In the genomic region with DNA sequence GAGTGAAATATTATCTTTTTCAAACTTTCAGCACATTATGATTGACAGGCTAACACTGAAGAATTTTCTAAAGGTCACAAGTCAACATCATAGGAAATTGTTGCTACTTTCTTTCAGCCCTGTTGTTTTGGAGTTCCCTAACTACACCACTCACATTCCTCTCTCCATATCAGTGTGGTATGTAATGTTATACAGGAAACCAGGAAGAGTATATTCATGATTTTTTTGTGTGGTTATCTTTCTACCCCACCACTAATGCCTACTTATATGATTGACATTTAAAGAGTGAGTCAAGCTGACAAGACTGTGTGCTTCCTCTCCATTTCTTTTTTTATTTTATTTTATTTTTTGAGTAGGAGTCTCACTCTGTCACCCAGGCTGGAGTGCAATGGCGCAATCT, we compare ENCODE assay signal across 1 cellular context.
TF ChIP-seq lines count a peak whose summit lies in the region.

No MANE protein-coding gene starts in this region.

TF ChIP-seq in GM12878, 131 proteins besides CTCF, POLR2A, EP300 and RAD21:
- TF ChIP-seq, protein P1, sequence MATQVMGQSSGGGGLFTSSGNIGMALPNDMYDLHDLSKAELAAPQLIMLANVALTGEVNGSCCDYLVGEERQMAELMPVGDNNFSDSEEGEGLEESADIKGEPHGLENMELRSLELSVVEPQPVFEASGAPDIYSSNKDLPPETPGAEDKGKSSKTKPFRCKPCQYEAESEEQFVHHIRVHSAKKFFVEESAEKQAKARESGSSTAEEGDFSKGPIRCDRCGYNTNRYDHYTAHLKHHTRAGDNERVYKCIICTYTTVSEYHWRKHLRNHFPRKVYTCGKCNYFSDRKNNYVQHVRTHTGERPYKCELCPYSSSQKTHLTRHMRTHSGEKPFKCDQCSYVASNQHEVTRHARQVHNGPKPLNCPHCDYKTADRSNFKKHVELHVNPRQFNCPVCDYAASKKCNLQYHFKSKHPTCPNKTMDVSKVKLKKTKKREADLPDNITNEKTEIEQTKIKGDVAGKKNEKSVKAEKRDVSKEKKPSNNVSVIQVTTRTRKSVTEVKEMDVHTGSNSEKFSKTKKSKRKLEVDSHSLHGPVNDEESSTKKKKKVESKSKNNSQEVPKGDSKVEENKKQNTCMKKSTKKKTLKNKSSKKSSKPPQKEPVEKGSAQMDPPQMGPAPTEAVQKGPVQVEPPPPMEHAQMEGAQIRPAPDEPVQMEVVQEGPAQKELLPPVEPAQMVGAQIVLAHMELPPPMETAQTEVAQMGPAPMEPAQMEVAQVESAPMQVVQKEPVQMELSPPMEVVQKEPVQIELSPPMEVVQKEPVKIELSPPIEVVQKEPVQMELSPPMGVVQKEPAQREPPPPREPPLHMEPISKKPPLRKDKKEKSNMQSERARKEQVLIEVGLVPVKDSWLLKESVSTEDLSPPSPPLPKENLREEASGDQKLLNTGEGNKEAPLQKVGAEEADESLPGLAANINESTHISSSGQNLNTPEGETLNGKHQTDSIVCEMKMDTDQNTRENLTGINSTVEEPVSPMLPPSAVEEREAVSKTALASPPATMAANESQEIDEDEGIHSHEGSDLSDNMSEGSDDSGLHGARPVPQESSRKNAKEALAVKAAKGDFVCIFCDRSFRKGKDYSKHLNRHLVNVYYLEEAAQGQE (IDR thresholded peaks at IDR 0.05; ENCODE audit: low read depth, low read length): no peak
- TF ChIP-seq, protein P2, sequence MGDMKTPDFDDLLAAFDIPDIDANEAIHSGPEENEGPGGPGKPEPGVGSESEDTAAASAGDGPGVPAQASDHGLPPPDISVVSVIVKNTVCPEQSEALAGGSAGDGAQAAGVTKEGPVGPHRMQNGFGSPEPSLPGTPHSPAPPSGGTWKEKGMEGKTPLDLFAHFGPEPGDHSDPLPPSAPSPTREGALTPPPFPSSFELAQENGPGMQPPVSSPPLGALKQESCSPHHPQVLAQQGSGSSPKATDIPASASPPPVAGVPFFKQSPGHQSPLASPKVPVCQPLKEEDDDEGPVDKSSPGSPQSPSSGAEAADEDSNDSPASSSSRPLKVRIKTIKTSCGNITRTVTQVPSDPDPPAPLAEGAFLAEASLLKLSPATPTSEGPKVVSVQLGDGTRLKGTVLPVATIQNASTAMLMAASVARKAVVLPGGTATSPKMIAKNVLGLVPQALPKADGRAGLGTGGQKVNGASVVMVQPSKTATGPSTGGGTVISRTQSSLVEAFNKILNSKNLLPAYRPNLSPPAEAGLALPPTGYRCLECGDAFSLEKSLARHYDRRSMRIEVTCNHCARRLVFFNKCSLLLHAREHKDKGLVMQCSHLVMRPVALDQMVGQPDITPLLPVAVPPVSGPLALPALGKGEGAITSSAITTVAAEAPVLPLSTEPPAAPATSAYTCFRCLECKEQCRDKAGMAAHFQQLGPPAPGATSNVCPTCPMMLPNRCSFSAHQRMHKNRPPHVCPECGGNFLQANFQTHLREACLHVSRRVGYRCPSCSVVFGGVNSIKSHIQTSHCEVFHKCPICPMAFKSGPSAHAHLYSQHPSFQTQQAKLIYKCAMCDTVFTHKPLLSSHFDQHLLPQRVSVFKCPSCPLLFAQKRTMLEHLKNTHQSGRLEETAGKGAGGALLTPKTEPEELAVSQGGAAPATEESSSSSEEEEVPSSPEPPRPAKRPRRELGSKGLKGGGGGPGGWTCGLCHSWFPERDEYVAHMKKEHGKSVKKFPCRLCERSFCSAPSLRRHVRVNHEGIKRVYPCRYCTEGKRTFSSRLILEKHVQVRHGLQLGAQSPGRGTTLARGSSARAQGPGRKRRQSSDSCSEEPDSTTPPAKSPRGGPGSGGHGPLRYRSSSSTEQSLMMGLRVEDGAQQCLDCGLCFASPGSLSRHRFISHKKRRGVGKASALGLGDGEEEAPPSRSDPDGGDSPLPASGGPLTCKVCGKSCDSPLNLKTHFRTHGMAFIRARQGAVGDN (IDR thresholded peaks at IDR 0.05): no peak
- TF ChIP-seq, protein P3, sequence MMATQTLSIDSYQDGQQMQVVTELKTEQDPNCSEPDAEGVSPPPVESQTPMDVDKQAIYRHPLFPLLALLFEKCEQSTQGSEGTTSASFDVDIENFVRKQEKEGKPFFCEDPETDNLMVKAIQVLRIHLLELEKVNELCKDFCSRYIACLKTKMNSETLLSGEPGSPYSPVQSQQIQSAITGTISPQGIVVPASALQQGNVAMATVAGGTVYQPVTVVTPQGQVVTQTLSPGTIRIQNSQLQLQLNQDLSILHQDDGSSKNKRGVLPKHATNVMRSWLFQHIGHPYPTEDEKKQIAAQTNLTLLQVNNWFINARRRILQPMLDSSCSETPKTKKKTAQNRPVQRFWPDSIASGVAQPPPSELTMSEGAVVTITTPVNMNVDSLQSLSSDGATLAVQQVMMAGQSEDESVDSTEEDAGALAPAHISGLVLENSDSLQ (IDR thresholded peaks at IDR 0.05): 0 out of 2 replicates have a peak, but pooled peaks have one; percentile 18
- TF ChIP-seq, protein P4, sequence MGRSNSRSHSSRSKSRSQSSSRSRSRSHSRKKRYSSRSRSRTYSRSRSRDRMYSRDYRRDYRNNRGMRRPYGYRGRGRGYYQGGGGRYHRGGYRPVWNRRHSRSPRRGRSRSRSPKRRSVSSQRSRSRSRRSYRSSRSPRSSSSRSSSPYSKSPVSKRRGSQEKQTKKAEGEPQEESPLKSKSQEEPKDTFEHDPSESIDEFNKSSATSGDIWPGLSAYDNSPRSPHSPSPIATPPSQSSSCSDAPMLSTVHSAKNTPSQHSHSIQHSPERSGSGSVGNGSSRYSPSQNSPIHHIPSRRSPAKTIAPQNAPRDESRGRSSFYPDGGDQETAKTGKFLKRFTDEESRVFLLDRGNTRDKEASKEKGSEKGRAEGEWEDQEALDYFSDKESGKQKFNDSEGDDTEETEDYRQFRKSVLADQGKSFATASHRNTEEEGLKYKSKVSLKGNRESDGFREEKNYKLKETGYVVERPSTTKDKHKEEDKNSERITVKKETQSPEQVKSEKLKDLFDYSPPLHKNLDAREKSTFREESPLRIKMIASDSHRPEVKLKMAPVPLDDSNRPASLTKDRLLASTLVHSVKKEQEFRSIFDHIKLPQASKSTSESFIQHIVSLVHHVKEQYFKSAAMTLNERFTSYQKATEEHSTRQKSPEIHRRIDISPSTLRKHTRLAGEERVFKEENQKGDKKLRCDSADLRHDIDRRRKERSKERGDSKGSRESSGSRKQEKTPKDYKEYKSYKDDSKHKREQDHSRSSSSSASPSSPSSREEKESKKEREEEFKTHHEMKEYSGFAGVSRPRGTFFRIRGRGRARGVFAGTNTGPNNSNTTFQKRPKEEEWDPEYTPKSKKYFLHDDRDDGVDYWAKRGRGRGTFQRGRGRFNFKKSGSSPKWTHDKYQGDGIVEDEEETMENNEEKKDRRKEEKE (IDR thresholded peaks at IDR 0.05): no peak
- no peak for TF ChIP-seq BRCA1 (IDR thresholded peaks at IDR 0.05; ENCODE audit: low read depth, low read length)
- no peak for TF ChIP-seq CHD4 (IDR thresholded peaks at IDR 0.05)
